Comparison of ENCODE assay signal across 25 cellular contexts in the genomic region with DNA sequence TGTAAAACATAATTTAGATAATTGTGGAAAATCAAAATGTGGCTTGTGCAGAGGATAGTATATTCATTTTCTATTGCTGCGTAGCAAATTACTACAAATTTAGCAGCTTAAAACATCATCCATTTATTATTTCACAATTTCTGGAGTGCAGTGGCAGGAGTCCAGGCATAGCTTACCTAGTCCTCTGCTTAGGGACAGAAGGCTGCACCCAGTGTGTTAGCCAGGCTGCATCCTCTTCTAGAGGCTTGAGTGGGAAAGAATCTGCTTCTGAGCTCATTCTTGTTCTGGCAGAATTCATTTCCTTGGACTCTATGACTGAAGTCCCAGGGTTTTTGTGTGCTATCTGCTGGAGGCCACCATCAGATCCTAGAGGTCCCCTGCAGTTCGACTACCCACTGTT. TPM values are rescaled to one million over a fixed set of nuclear protein-coding genes. Genes with fewer than 3 reads are reported as not detected.
"Had no signal": no experiment of that assay in that cellular context is flagged by ENCODE, and none has a peak within 500 bp of the region (broad histone marks: within the 10 kb centered on the region; RNA-seq: fewer than 3 reads in every experiment).

No MANE protein-coding gene starts in this region.

- H3K27me3 ChIP-seq: breast epithelium, gastrocnemius medialis, neural progenitor cell, right atrium auricular region, stomach, tibial artery had no signal

- H3K27ac ChIP-seq: breast epithelium, epithelial cell of prostate, gastrocnemius medialis, neural progenitor cell, right atrium auricular region, stomach, tibial artery, VCaP had no signal

- H3K4me3 ChIP-seq: breast epithelium, gastrocnemius medialis, neural progenitor cell, right atrium auricular region, stomach, tibial artery had no signal

- H3K36me3 ChIP-seq: breast epithelium, gastrocnemius medialis, neural progenitor cell, right atrium auricular region, stomach, tibial artery had no signal

- H3K4me1 ChIP-seq: breast epithelium, gastrocnemius medialis, right atrium auricular region, stomach, tibial artery had no signal

- DNase-seq: activated CD4-positive, alpha-beta T cell treated with anti-CD3 and anti-CD28 coated beads for 4 hours; activated CD4-positive, alpha-beta T cell treated with anti-CD3 and anti-CD28 coated beads, Interleukin-2, amount 50 U/mL, for 4 hours; activated naive CD4-positive, alpha-beta T cell; activated T-cell treated with anti-CD3 and anti-CD28 coated beads for 4 hours; activated T-cell treated with anti-CD3 and anti-CD28 coated beads, Interleukin-2, amount 50 U/mL, for 72 hours; central memory CD4-positive, alpha-beta T cell; dermis blood vessel endothelial cell; effector CD4-positive, alpha-beta T cell; gastrocnemius medialis; glutamatergic neuron; left ventricle myocardium superior; naive thymus-derived CD8-positive, alpha-beta T cell; occipital lobe; stimulated activated CD4-positive, alpha-beta T cell treated with anti-CD3 and anti-CD28 coated beads, Interleukin-15, amount 100 ng/mL, for 24 hours; stimulated activated CD4-positive, alpha-beta T cell treated with anti-CD3 and anti-CD28 coated beads, Interleukin-2, amount 100 ng/mL, for 24 hours; stimulated activated naive B cell treated with anti-CD40 and anti-IgM and Interleukin-4, amounts not matched to agents 10 μg/mL and 1 μg/mL and 100 μg/mL, for 72 hours; stomach; tibial artery had no signal

- H2AFZ ChIP-seq: neural progenitor cell had no signal

- H3K4me2 ChIP-seq: neural progenitor cell had no signal

- H3K9me3 ChIP-seq: breast epithelium, gastrocnemius medialis, right atrium auricular region, stomach, tibial artery had no signal

- H3K9ac ChIP-seq: neural progenitor cell had no signal

RNA-seq across cellular contexts. Expression of gene MRO, which starts 39.7 kb away (rescaled TPM):
- total RNA-seq: activated naive CD4-positive, alpha-beta T cell treated with anti-CD3 and anti-CD28 coated beads, Interleukin-2, amount 50 U/mL, for 72 hours; activated T-cell treated with anti-CD3 and anti-CD28 coated beads, Interleukin-2, amount 50 U/mL, for 72 hours; naive thymus-derived CD8-positive, alpha-beta T cell; pulmonary artery endothelial cell had no signal
- polyA plus RNA-seq: naive thymus-derived CD8-positive, alpha-beta T cell had no signal
